Comparison of ENCODE assay signal across 5 cellular contexts in the genomic region with DNA sequence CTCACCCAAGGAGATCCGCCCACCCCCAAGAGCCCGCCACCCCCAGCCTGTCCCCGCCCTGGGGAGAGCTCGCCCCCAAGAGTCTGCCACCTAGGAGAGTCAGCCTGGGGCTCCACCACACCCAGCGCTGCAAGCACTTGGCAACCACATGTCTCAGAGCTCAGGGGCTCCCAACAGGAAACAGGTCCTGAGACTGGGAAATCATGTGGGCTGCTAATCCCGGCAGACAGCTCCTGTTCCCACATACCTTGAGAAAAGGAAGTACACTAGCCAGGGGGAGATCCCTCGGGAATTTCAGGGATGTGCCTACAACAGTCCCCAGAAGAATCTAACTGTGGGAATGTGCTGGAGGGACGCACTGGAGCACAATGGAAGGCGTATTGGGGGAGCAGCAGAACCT.
DNase-seq lines count a peak whose midpoint lies in the region; ATAC-seq and TF ChIP-seq lines count a peak whose summit lies in the region.
"Not testable (repeated sequence)": the region's sequence is repeated elsewhere in the genome, so short reads cannot be mapped to it uniquely, and the experiment has no call there.

No MANE protein-coding gene starts in this region.

- not testable (repeated sequence) for TF ChIP-seq CTCF in WTC11 (IDR thresholded peaks at IDR 0.05); gastroesophageal sphincter (IDR thresholded peaks at IDR 0.05); heart right ventricle (IDR thresholded peaks at IDR 0.05)

- H3K4me3 ChIP-seq in gastroesophageal sphincter, heart right ventricle: not testable (repeated sequence)

- intact Hi-C loops in Right ventricle myocardium superior (cut with DNase I); heart right ventricle (cut with DNase I); left ventricle myocardium superior (cut with micrococcal nuclease): not testable (repeated sequence)

- not testable (repeated sequence) for H3K4me1 Mint-ChIP-seq in WTC11

- ATAC-seq in WTC11 (peak; percentile 69), gastroesophageal sphincter (peak; percentile 22), Right ventricle myocardium superior (ENCODE audit: poor library complexity) (peak; percentile 38), heart right ventricle (peak; percentile 56 to 96 (median 92)), left ventricle myocardium superior (peak; percentile 66)

- H3K27me3 ChIP-seq in gastroesophageal sphincter, heart right ventricle: not testable (repeated sequence)

- not testable (repeated sequence) for DNase-seq in WTC11 (ENCODE audit: low spot score); Right ventricle myocardium superior; heart right ventricle; left ventricle myocardium superior

- H3K27ac Mint-ChIP-seq in WTC11 = not testable (repeated sequence)

- H3K27ac ChIP-seq in gastroesophageal sphincter, heart right ventricle: not testable (repeated sequence)

- WGBS in gastroesophageal sphincter (ENCODE audit: low coverage in 1 of 2), 2 donors = no CpG with 5 or more reads among the region's 9 CpGs
- WGBS in heart right ventricle, 2 donors = 68% methylated on average over 3 of the region's 9 CpGs; no CpG with 5 or more reads in 1 of the 2 donors

- CTCF ChIA-PET in WTC11 (lab: Charles Lee) = not testable (repeated sequence)

- H3K36me3 ChIP-seq in gastroesophageal sphincter, heart right ventricle: not testable (repeated sequence)

- H3K9me3 Mint-ChIP-seq in WTC11 = not testable (repeated sequence)

- POLR2A ChIA-PET in WTC11 (lab: Charles Lee) = not testable (repeated sequence)

- H3K36me3 Mint-ChIP-seq in WTC11 = not testable (repeated sequence)

- not testable (repeated sequence) for H3K4me1 ChIP-seq in gastroesophageal sphincter, heart right ventricle

- TF ChIP-seq POLR2A in gastroesophageal sphincter (IDR thresholded peaks at IDR 0.05) = not testable (repeated sequence)

- not testable (repeated sequence) for TF ChIP-seq EP300 in gastroesophageal sphincter (IDR thresholded peaks at IDR 0.05)

- not testable (repeated sequence) for H3K4me3 Mint-ChIP-seq in WTC11

- not testable (repeated sequence) for H3K9me3 ChIP-seq in gastroesophageal sphincter, heart right ventricle

- not testable (repeated sequence) for H3K27me3 Mint-ChIP-seq in WTC11 (ENCODE audit: low read depth)

Comparison
In these comparisons a context has a peak if more than half of its experiments do, and no peak if none do; other contexts are left out.
1. ATAC-seq: peak in every context shown above with its lines; median percentile 92 in heart right ventricle; 69 in WTC11; 66 in left ventricle myocardium superior; 38 in Right ventricle myocardium superior; 22 in gastroesophageal sphincter.